ENCODE assay signal across 1 cellular context in the genomic region with DNA sequence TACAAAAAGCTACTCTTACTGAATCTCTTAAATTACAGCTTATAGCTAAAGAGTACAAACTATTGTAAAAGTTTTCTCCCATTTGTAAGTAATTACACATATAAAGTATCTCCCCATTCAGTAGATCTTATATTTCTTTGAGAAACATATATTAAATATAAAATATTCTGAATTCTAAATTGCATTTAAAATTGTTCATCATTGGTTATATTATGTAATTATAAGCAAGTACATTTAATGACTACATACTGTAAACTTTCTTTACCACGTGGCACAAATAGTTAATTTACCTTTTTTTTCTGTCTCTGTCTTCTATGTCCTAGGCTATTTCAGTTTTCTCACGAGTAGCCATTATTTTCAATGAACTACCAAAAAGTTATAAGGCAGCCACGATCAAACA.
TF ChIP-seq lines count a peak whose summit lies in the region.

No MANE protein-coding gene starts in this region.

TF ChIP-seq in K562, 482 proteins besides CTCF, POLR2A, EP300 and RAD21 (continued from another document):
- TF ChIP-seq, protein P1, sequence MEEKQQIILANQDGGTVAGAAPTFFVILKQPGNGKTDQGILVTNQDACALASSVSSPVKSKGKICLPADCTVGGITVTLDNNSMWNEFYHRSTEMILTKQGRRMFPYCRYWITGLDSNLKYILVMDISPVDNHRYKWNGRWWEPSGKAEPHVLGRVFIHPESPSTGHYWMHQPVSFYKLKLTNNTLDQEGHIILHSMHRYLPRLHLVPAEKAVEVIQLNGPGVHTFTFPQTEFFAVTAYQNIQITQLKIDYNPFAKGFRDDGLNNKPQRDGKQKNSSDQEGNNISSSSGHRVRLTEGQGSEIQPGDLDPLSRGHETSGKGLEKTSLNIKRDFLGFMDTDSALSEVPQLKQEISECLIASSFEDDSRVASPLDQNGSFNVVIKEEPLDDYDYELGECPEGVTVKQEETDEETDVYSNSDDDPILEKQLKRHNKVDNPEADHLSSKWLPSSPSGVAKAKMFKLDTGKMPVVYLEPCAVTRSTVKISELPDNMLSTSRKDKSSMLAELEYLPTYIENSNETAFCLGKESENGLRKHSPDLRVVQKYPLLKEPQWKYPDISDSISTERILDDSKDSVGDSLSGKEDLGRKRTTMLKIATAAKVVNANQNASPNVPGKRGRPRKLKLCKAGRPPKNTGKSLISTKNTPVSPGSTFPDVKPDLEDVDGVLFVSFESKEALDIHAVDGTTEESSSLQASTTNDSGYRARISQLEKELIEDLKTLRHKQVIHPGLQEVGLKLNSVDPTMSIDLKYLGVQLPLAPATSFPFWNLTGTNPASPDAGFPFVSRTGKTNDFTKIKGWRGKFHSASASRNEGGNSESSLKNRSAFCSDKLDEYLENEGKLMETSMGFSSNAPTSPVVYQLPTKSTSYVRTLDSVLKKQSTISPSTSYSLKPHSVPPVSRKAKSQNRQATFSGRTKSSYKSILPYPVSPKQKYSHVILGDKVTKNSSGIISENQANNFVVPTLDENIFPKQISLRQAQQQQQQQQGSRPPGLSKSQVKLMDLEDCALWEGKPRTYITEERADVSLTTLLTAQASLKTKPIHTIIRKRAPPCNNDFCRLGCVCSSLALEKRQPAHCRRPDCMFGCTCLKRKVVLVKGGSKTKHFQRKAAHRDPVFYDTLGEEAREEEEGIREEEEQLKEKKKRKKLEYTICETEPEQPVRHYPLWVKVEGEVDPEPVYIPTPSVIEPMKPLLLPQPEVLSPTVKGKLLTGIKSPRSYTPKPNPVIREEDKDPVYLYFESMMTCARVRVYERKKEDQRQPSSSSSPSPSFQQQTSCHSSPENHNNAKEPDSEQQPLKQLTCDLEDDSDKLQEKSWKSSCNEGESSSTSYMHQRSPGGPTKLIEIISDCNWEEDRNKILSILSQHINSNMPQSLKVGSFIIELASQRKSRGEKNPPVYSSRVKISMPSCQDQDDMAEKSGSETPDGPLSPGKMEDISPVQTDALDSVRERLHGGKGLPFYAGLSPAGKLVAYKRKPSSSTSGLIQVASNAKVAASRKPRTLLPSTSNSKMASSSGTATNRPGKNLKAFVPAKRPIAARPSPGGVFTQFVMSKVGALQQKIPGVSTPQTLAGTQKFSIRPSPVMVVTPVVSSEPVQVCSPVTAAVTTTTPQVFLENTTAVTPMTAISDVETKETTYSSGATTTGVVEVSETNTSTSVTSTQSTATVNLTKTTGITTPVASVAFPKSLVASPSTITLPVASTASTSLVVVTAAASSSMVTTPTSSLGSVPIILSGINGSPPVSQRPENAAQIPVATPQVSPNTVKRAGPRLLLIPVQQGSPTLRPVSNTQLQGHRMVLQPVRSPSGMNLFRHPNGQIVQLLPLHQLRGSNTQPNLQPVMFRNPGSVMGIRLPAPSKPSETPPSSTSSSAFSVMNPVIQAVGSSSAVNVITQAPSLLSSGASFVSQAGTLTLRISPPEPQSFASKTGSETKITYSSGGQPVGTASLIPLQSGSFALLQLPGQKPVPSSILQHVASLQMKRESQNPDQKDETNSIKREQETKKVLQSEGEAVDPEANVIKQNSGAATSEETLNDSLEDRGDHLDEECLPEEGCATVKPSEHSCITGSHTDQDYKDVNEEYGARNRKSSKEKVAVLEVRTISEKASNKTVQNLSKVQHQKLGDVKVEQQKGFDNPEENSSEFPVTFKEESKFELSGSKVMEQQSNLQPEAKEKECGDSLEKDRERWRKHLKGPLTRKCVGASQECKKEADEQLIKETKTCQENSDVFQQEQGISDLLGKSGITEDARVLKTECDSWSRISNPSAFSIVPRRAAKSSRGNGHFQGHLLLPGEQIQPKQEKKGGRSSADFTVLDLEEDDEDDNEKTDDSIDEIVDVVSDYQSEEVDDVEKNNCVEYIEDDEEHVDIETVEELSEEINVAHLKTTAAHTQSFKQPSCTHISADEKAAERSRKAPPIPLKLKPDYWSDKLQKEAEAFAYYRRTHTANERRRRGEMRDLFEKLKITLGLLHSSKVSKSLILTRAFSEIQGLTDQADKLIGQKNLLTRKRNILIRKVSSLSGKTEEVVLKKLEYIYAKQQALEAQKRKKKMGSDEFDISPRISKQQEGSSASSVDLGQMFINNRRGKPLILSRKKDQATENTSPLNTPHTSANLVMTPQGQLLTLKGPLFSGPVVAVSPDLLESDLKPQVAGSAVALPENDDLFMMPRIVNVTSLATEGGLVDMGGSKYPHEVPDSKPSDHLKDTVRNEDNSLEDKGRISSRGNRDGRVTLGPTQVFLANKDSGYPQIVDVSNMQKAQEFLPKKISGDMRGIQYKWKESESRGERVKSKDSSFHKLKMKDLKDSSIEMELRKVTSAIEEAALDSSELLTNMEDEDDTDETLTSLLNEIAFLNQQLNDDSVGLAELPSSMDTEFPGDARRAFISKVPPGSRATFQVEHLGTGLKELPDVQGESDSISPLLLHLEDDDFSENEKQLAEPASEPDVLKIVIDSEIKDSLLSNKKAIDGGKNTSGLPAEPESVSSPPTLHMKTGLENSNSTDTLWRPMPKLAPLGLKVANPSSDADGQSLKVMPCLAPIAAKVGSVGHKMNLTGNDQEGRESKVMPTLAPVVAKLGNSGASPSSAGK (IDR thresholded peaks at IDR 0.05) = 0 out of 2 replicates have a peak, but pooled peaks have one; percentile 0
- TF ChIP-seq RBM17 (IDR thresholded peaks at IDR 0.05; ENCODE audit: borderline replicate concordance, low read depth, low read length) (0 out of 2 replicates have a peak, but pooled peaks have one; percentile 35), ZNF436 (CRISPR knock-in tag; IDR thresholded peaks at IDR 0.05) (no peak), NR2F6 (CRISPR knock-in tag; IDR thresholded peaks at IDR 0.05) (no peak), ZNF311 (CRISPR knock-in tag; IDR thresholded peaks at IDR 0.05) (peak; percentile 10; the same call in 1 of the 2 replicates), OTX1 (CRISPR knock-in tag; IDR thresholded peaks at IDR 0.05) (no peak), POLR2H (tag; IDR thresholded peaks at IDR 0.05; ENCODE audit: low read depth) (peak; percentile 64), SP2 (IDR thresholded peaks at IDR 0.05; ENCODE audit: extremely low read depth, low read depth, low read length, poor library complexity, severe bottlenecking) (no peak), ZNF384 (IDR thresholded peaks at IDR 0.05; ENCODE audit: low read depth, low read length) (no peak), DACH1 (IDR thresholded peaks at IDR 0.05; ENCODE audit: partially characterized antibody) (no peak), XRCC3 (IDR thresholded peaks at IDR 0.05) (0 out of 2 replicates have a peak, but pooled peaks have one; percentile 6), ZNF780A (CRISPR knock-in tag; IDR thresholded peaks at IDR 0.05) (no peak), CBFB (CRISPR knock-in tag; IDR thresholded peaks at IDR 0.05) (no peak)
TF ChIP-seq in K562: peak in this region for 6.
